Comparison of ENCODE assay signal across 9 cellular contexts in the genomic region with DNA sequence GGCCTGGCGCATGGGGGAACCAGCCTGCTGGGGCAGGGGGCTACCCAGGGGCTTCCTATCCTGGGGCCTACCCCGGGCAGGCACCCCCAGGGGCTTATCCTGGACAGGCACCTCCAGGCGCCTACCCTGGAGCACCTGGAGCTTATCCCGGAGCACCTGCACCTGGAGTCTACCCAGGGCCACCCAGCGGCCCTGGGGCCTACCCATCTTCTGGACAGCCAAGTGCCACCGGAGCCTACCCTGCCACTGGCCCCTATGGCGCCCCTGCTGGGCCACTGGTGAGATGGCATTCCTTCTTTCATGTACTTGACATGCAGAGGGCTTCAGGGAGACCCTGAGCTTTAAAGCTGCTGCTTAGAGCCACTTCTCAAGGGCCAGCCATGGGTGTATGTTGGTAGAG. TPM values are rescaled to one million over a fixed set of nuclear protein-coding genes. Genes with fewer than 3 reads are reported as not detected.
DNase-seq lines count a peak whose midpoint lies in the region; TF ChIP-seq lines count a peak whose summit lies in the region.
"Had no signal": no experiment of that assay in that cellular context is flagged by ENCODE, and none has a peak within 500 bp of the region (broad histone marks: within the 10 kb centered on the region; RNA-seq: fewer than 3 reads in every experiment).

No MANE protein-coding gene starts in this region.

- H3K4me3 ChIP-seq in epithelial cell of esophagus (ENCODE audit: low read length) (no peak overlapping the region), ovary (no peak overlapping the region), SJCRH30 (no peak overlapping the region)

- H3K36me3 ChIP-seq in ovary (no peaks in the 10 kb centered on the region), SJCRH30 (peaks cover 3% of the 10 kb centered on the region; the same call in 1 of the 2 replicates)

- intact Hi-C loops in ovary (cut with DNase I), result loop anchor here in 1 of 4 donors (5.0 kb wide), 1 partner anchor 46 kb away; no protein-coding TSS in a partner anchor

- no peak for TF ChIP-seq EP300 in ovary (IDR thresholded peaks at IDR 0.05)

- peak; percentile 30 for TF ChIP-seq CTCF in C4-2B (conservative IDR thresholded peaks at IDR 0.05)
- peak; percentile 22 for TF ChIP-seq CTCF in epithelial cell of esophagus (IDR thresholded peaks at IDR 0.05; ENCODE audit: insufficient read depth, low read depth, low read length, missing control alignments)
- no peak for TF ChIP-seq CTCF in ovary (IDR thresholded peaks at IDR 0.05)

- no peaks in the 10 kb centered on the region for H3K9me3 ChIP-seq in ovary
- no peaks in the 10 kb centered on the region for H3K9me3 ChIP-seq in SJCRH30 (replicated peaks)

- peaks cover 24% of the 10 kb centered on the region for H3K4me1 ChIP-seq in ovary (ENCODE audit: insufficient read depth)
- no peaks in the 10 kb centered on the region for H3K4me1 ChIP-seq in SJCRH30

- 87 to 92% (median 89%) methylated on average over 7 of the region's 7 CpGs for WGBS in ovary, 3 donors

- TF ChIP-seq POLR2A in ovary (IDR thresholded peaks at IDR 0.05), result no peak

- H3K27me3 ChIP-seq in ovary (no peaks in the 10 kb centered on the region), SJCRH30 (no peaks in the 10 kb centered on the region)

- DNase-seq in NCI-H69 (lab: John Stamatoyannopoulos, UW) (peak; percentile 14), epithelial cell of esophagus (ENCODE audit: low read depth) (no peak), ovary (no peak), midbrain (lab: John Stamatoyannopoulos, UW) (no peak), SJCRH30 (no peak), GM19240 (ENCODE audit: insufficient read length, low spot score) (no peak)
- DNase-seq in stimulated activated CD8-positive, alpha-beta memory T cell treated with anti-CD3 and anti-CD28 coated beads, Interleukin-4, amount 100 ng/mL, for 48 hours, result no peak
- DNase-seq: activated B cell treated with CpG ODN at 0.5 μM for 24 hours had no signal

- H3K27ac ChIP-seq in C4-2B (no peak overlapping the region), ovary (peak overlapping the region; percentile 41 to 65), SJCRH30 (no peak overlapping the region)

RNA-seq across cellular contexts. Expression of a gene that starts 9.0 kb away (rescaled TPM):
- total RNA-seq in ovary, result 100 to 1,000 TPM; 227 to 387 (median 259) TPM
- 100 to 1,000 TPM; 228 to 516 TPM for polyA plus RNA-seq in ovary
- 1.9 and 2.0 TPM in 2 replicates for total RNA-seq in SJCRH30 (2014; rRNA removed; shearing (Covaris generic))

RNA-seq across cellular contexts. Expression of a gene that starts 53.3 kb away (rescaled TPM):
- under 1 TPM in 3 of 7 donors, not detected in 4; 0.43 to 0.69 (median 0.46) TPM for total RNA-seq in ovary
- under 1 TPM; 0.47 to 0.65 TPM for polyA plus RNA-seq in ovary
- total RNA-seq in SJCRH30 (2014; rRNA removed; shearing (Covaris generic)), result 81.7 and 92.0 TPM in 2 replicates

Comparison
In these comparisons a context has a peak if more than half of its experiments do, and no peak if none do; other contexts are left out.
1. H3K27ac ChIP-seq: peak in ovary (2 of 2); none in C4-2B (single experiment) and SJCRH30 (single experiment).
2. CTCF ChIP-seq: peak in C4-2B (single experiment) and epithelial cell of esophagus (single experiment); none in ovary (0 of 3).
3. RNA of a gene that starts 9.0 kb away (total RNA-seq): 227 to 387 TPM in ovary; 1.9 to 2.0 TPM in SJCRH30; every median in the first group is over 10 times any median in the second.
4. RNA of a gene that starts 53.3 kb away (total RNA-seq): 81.7 to 92.0 TPM in SJCRH30; 0.43 to 0.69 TPM in ovary; every median in the first group is over 10 times any median in the second.